ENCODE assay signal across 37 cellular contexts in the genomic region with DNA sequence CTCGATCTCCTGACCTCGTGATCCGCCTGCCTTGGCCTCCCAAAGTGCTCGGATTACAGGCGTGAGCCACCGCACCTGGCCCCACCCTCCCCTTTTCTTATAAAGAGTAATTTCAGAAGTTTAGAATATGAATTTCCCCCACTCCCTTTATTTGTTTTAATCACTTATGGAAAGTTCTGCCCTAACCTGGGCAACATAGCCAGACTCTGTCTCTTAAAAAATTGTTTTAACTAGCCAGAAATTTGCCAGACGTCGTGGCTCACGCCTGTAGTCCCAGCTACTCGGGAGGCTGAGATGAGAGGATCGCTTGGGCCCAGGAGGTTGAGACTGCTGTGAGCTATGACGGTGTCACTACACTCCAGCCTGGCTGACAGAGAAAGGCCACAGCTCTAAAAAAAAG. TPM values are rescaled to one million over a fixed set of nuclear protein-coding genes. Genes with fewer than 3 reads are reported as not detected.
DNase-seq lines count a peak whose midpoint lies in the region; ATAC-seq, FAIRE-seq and TF ChIP-seq lines count a peak whose summit lies in the region.
"Had no signal": no experiment of that assay in that cellular context is flagged by ENCODE, and none has a peak within 500 bp of the region (broad histone marks: within the 10 kb centered on the region; RNA-seq: fewer than 3 reads in every experiment).

No MANE protein-coding gene starts in this region.

- peaks cover 7% of the 10 kb centered on the region for H3K9me3 Mint-ChIP-seq in nephron progenitor cell
- H3K9me3 Mint-ChIP-seq: CD14-positive monocyte; CD4-positive, alpha-beta memory T cell; CD4-positive, alpha-beta T cell; CD4-positive, CD25-positive, alpha-beta regulatory T cell; CD8-positive, alpha-beta memory T cell; CD8-positive, alpha-beta T cell had no signal

- H3K27me3 Mint-ChIP-seq in nephron progenitor cell (ENCODE audit: low read depth, poor library complexity) = peaks cover under 1% of the 10 kb centered on the region

- H3K27ac ChIP-seq in K562 (ENCODE audit: extremely low read depth, low read depth, low read length) (no peak overlapping the region), spleen (no peak overlapping the region)
- H3K27ac ChIP-seq: 22Rv1; A549; BLaER1; BLaER1 treated with 17β-estradiol and CSF1 and Interleukin-3, amounts not matched to agents 10 nM and 100 nM; C4-2B had no signal

- TF ChIP-seq POLR2A in K562 (conservative IDR thresholded peaks at IDR 0.05) (no peak), spleen (IDR thresholded peaks at IDR 0.05) (no peak)

- H3K36me3 ChIP-seq in K562 (ENCODE audit: control insufficient read depth, insufficient read depth, low read length) (0 out of 3 replicates have a peak, but pooled peaks cover 2% of the 10 kb centered on the region), spleen (no peaks in the 10 kb centered on the region)
- H3K36me3 ChIP-seq: BE2C; BLaER1; BLaER1 treated with 17β-estradiol and CSF1 and Interleukin-3, amounts not matched to agents 10 nM and 100 nM had no signal

- H3K4me2 ChIP-seq in K562 (ENCODE audit: insufficient read depth, low read length) = no peak overlapping the region
- H3K4me2 ChIP-seq: A549; BLaER1; BLaER1 treated with 17β-estradiol and CSF1 and Interleukin-3, amounts not matched to agents 10 nM and 100 nM had no signal

- in situ Hi-C loops in K562 (cut with MboI) = no loop called here

- no peak for TF ChIP-seq RAD21 in K562 (CRISPR knock-in tag; conservative IDR thresholded peaks at IDR 0.05 in 1 of 2, IDR thresholded peaks at IDR 0.05 in 1 of 2)

- DNase-seq in SK-N-DZ (ENCODE audit: low spot score) = peak; percentile 91
- no peak for DNase-seq in K562 (ENCODE audit: extremely low read depth in 1 of 4, low spot score in 3 of 4)
- DNase-seq in nephron progenitor cell = no peak
- DNase-seq in spleen = peak; percentile 24
- no peak for DNase-seq in pons (ENCODE audit: low spot score)
- DNase-seq: 8988T; ACHN; AML-193; BE2C; C1 segment of cervical spinal cord; Caco-2; Calu3; CD4-positive, alpha-beta memory T cell; CD4-positive, alpha-beta T cell; CD4-positive, CD25-positive, alpha-beta regulatory T cell; CD8-positive, alpha-beta memory T cell; CD8-positive, alpha-beta T cell; COR-L47; DMS 273 treated with DMSO at 0.1 percent for 48 hours; DMS153; DMS53; DMS79; DMS79 treated with DMSO at 0.1 percent for 48 hours; DND-41; EL had no signal

- no peak for TF ChIP-seq EP300 in K562 (IDR thresholded peaks at IDR 0.05; ENCODE audit: low read length)

- H3K27me3 ChIP-seq in K562 (ENCODE audit: control insufficient read depth in 2 of 2, insufficient read depth in 2 of 2, low read length in 2 of 2) = no peaks in the 10 kb centered on the region
- no peaks in the 10 kb centered on the region for H3K27me3 ChIP-seq in spleen (replicated peaks in 1 of 7)
- H3K27me3 ChIP-seq: BE2C; BLaER1; BLaER1 treated with 17β-estradiol and CSF1 and Interleukin-3, amounts not matched to agents 10 nM and 100 nM had no signal

- no peaks in the 10 kb centered on the region for H3K79me2 ChIP-seq in K562 (ENCODE audit: control insufficient read depth, insufficient read depth, low read length)

- ATAC-seq in K562 (no peak), HG02840 (IDR thresholded peaks at IDR 0.05; ENCODE audit: low FRiP score, unreplicated experiment) (no peak), GM21528 (IDR thresholded peaks at IDR 0.05; ENCODE audit: low FRiP score, unreplicated experiment) (no peak), HG03520 (IDR thresholded peaks at IDR 0.05; ENCODE audit: unreplicated experiment) (no peak)
- ATAC-seq: A549; CD8-positive, alpha-beta T cell had no signal

- H3K4me3 Mint-ChIP-seq in nephron progenitor cell = no peak overlapping the region
- H3K4me3 Mint-ChIP-seq: B cell; CD14-positive monocyte; CD4-positive, alpha-beta memory T cell; CD4-positive, alpha-beta T cell; CD4-positive, CD25-positive, alpha-beta regulatory T cell; CD8-positive, alpha-beta memory T cell; CD8-positive, alpha-beta T cell had no signal

- H2AFZ ChIP-seq in K562 (ENCODE audit: low read depth, low read length) = no peak overlapping the region

- no peak for FAIRE-seq in K562 (lab: Jason Lieb, UNC)
- FAIRE-seq: A204.1, A549, D721Med had no signal

- H3K4me1 Mint-ChIP-seq in nephron progenitor cell = peaks cover 64% of the 10 kb centered on the region
- H3K4me1 Mint-ChIP-seq: B cell; CD14-positive monocyte; CD4-positive, alpha-beta memory T cell; CD8-positive, alpha-beta memory T cell had no signal

- H3K4me3 ChIP-seq in K562 (no peak overlapping the region), spleen (no peak overlapping the region)
- H3K4me3 ChIP-seq: A549; BLaER1; BLaER1 treated with 17β-estradiol and CSF1 and Interleukin-3, amounts not matched to agents 10 nM and 100 nM had no signal

- H3K9me1 ChIP-seq in K562 (ENCODE audit: control insufficient read depth, insufficient read depth, low read length) = no peaks in the 10 kb centered on the region

- BruUV-seq in K562 (replicated peaks; lab: Mats Ljungman, UMichigan) = no TSS peak

- peak overlapping the region; percentile 96 for H3K27ac Mint-ChIP-seq in nephron progenitor cell
- H3K27ac Mint-ChIP-seq: B cell; CD4-positive, alpha-beta memory T cell; CD4-positive, alpha-beta T cell; CD4-positive, CD25-positive, alpha-beta regulatory T cell; CD8-positive, alpha-beta memory T cell; CD8-positive, alpha-beta T cell had no signal

- intact Hi-C loops in K562 (cut with micrococcal nuclease) = no loop called here
- intact Hi-C loops in spleen (cut with DNase I; ENCODE audit: low total_unique reads) = no loop called here

- TF ChIP-seq CTCF in K562 (IDR thresholded peaks at IDR 0.05 in 2 of 3, conservative IDR thresholded peaks at IDR 0.05 in 1 of 3; ENCODE audit: insufficient read depth in 2 of 3, low read depth in 1 of 3, low read length in 3 of 3) (no peak), nephron progenitor cell (IDR thresholded peaks at IDR 0.05) (no peak), spleen (IDR thresholded peaks at IDR 0.05 in 8 of 11, conservative IDR thresholded peaks at IDR 0.05 in 3 of 11) (no peak)

- H3K4me1 ChIP-seq in K562 (replicated peaks in 1 of 2; ENCODE audit: control insufficient read depth in 2 of 2, insufficient read depth in 2 of 2, low read length in 2 of 2) (peaks cover 3 to 14% of the 10 kb centered on the region in 2 experiments; a peak in 3 of 5 replicates), spleen (no peaks in the 10 kb centered on the region)
- H3K4me1 ChIP-seq: A549; BE2C; BLaER1; BLaER1 treated with 17β-estradiol and CSF1 and Interleukin-3, amounts not matched to agents 10 nM and 100 nM; Caco-2 had no signal

- H3K36me3 Mint-ChIP-seq in nephron progenitor cell (ENCODE audit: low read depth) = peaks cover 4% of the 10 kb centered on the region
- H3K36me3 Mint-ChIP-seq: CD14-positive monocyte; CD4-positive, alpha-beta memory T cell; CD4-positive, CD25-positive, alpha-beta regulatory T cell; CD8-positive, alpha-beta memory T cell; CD8-positive, alpha-beta T cell had no signal

- H3K9me3 ChIP-seq in K562 (replicated peaks; ENCODE audit: control insufficient read depth, insufficient read depth, low read depth, low read length) = no peaks in the 10 kb centered on the region
- no peaks in the 10 kb centered on the region for H3K9me3 ChIP-seq in spleen
- H3K9me3 ChIP-seq: A549; BE2C; BLaER1; BLaER1 treated with 17β-estradiol and CSF1 and Interleukin-3, amounts not matched to agents 10 nM and 100 nM; Caco-2 had no signal

- no peaks in the 10 kb centered on the region for H4K20me1 ChIP-seq in K562 (replicated peaks; ENCODE audit: control insufficient read depth, insufficient read depth, low read length)
- H4K20me1 ChIP-seq: BLaER1; BLaER1 treated with 17β-estradiol and CSF1 and Interleukin-3, amounts not matched to agents 10 nM and 100 nM had no signal

- 95% methylated on average over 12 of the region's 12 CpGs for WGBS in K562 (ENCODE audit: insufficient coverage, low coverage, missing lambda C conversion rate)
- WGBS in spleen, 5 donors = 94 to 97% (median 95%) methylated on average over 12 of the region's 12 CpGs

- CTCF ChIA-PET in K562 (lab: Yijun Ruan, JAX; ENCODE audit: low intra/inter-chr PET ratio) = no interaction called here

- no peak overlapping the region for H3K9ac ChIP-seq in K562 (ENCODE audit: insufficient read depth in 1 of 2, low read depth in 2 of 2, low read length in 2 of 2)
- H3K9ac ChIP-seq: BLaER1; BLaER1 treated with 17β-estradiol and CSF1 and Interleukin-3, amounts not matched to agents 10 nM and 100 nM had no signal

- POLR2A ChIA-PET in K562 (lab: Yijun Ruan, JAX) = interaction anchor here (1.1 kb wide), 1 partner anchor 15 kb away, joined by 4 read pairs; no protein-coding TSS in a partner anchor

RNA-seq across cellular contexts. Expression of a gene that starts 7.7 kb away (rescaled TPM):
- polyA plus RNA-seq in SK-N-DZ (2014; cell fraction: cytosol; rRNA removed) = 171 and 202 TPM in 2 replicates
- 123 and 132 TPM in 2 replicates for polyA plus RNA-seq in SK-N-DZ (2014; cell fraction: nucleus; rRNA removed)
- 91.7 and 241 TPM in 2 replicates for total RNA-seq in K562 (2011; cell fraction: chromatin; rRNA removed; ENCODE audit: low replicate concordance)
- 43.5 and 55.7 TPM in 2 replicates for total RNA-seq in K562 (2011; cell fraction: nucleolus; rRNA removed)
- 65.8 and 79.2 TPM in 2 replicates for total RNA-seq in K562 (2011; cell fraction: nucleoplasm; rRNA removed)
- 69.9 and 79.6 TPM in 2 replicates for total RNA-seq in K562 (2014; rRNA removed)
- 90.3 and 91.4 TPM in 2 replicates for total RNA-seq in K562 (2014; rRNA removed; fragmentation: Illumina TruSeq; extraction: Trizol)
- total RNA-seq in K562 (2015; rRNA removed; fragmentation: Illumina TruSeq; extraction: Trizol) = 90.1 and 94.4 TPM in 2 replicates
- total RNA-seq in K562 (2021) = 91.2 and 95.8 TPM in 2 replicates
- polyA plus RNA-seq in K562 (2011; rRNA removed) = 55.3 and 56.7 TPM in 2 replicates
- 40.2 and 57.1 TPM in 2 replicates for polyA plus RNA-seq in K562 (2011; cell fraction: cytosol; rRNA removed)
- 61.7 and 63.2 TPM in 2 replicates for polyA plus RNA-seq in K562 (2011; cell fraction: nucleus; rRNA removed)
- 55.4 and 126 TPM in 2 replicates for polyA plus RNA-seq in K562 (2012)
- 63.7 and 70.8 TPM in 2 replicates for polyA plus RNA-seq in K562 (2014; fragmentation: Illumina TruSeq; extraction: Trizol)
- polyA plus RNA-seq in K562 (2014; fragmentation: Nextera tagmentation; extraction: Ambion mirVana) = 10 to 100 TPM; 15.3 to 33.5 TPM
- polyA plus RNA-seq in K562 (2014; rRNA removed) = 43.1 and 49.5 TPM in 2 replicates
- polyA minus RNA-seq in K562 (2011; rRNA and poly(A)+ RNA removed) = 182 and 229 TPM in 2 replicates
- 75.2 and 76.4 TPM in 2 replicates for polyA minus RNA-seq in K562 (2011; cell fraction: cytosol; rRNA and poly(A)+ RNA removed)
- polyA minus RNA-seq in K562 (2011; cell fraction: nucleus; rRNA and poly(A)+ RNA removed) = 67.5 and 123 TPM in 2 replicates
- 10 to 100 TPM; 38.6 to 49.0 (median 43.8) TPM for total RNA-seq in spleen
- polyA plus RNA-seq in spleen = 10 to 100 TPM; 21.1 to 27.3 (median 24.8) TPM

RNA-seq across cellular contexts. Expression of a gene that starts 22.8 kb away (rescaled TPM):
- 5,002 and 5,638 TPM in 2 replicates for polyA plus RNA-seq in SK-N-DZ (2014; cell fraction: cytosol; rRNA removed)
- polyA plus RNA-seq in SK-N-DZ (2014; cell fraction: nucleus; rRNA removed) = 4,616 and 5,818 TPM in 2 replicates
- total RNA-seq in K562 (2011; cell fraction: chromatin; rRNA removed; ENCODE audit: low replicate concordance) = 46.4 and 156 TPM in 2 replicates
- 25.7 and 32.1 TPM in 2 replicates for total RNA-seq in K562 (2011; cell fraction: nucleolus; rRNA removed)
- total RNA-seq in K562 (2011; cell fraction: nucleoplasm; rRNA removed) = 53.1 and 62.4 TPM in 2 replicates
- 116 and 118 TPM in 2 replicates for total RNA-seq in K562 (2014; rRNA removed)
- 277 and 293 TPM in 2 replicates for total RNA-seq in K562 (2014; rRNA removed; fragmentation: Illumina TruSeq; extraction: Trizol)
- 212 and 232 TPM in 2 replicates for total RNA-seq in K562 (2015; rRNA removed; fragmentation: Illumina TruSeq; extraction: Trizol)
- 190 and 203 TPM in 2 replicates for total RNA-seq in K562 (2021)
- 143 and 249 TPM in 2 replicates for polyA plus RNA-seq in K562 (2011; rRNA removed)
- polyA plus RNA-seq in K562 (2011; cell fraction: cytosol; rRNA removed) = 32.5 and 67.6 TPM in 2 replicates
- polyA plus RNA-seq in K562 (2011; cell fraction: nucleus; rRNA removed) = 41.8 and 80.5 TPM in 2 replicates
- 113 and 183 TPM in 2 replicates for polyA plus RNA-seq in K562 (2012)
- 217 and 239 TPM in 2 replicates for polyA plus RNA-seq in K562 (2014; fragmentation: Illumina TruSeq; extraction: Trizol)
- 100 to 1,000 TPM; 172 to 265 TPM for polyA plus RNA-seq in K562 (2014; fragmentation: Nextera tagmentation; extraction: Ambion mirVana)
- polyA plus RNA-seq in K562 (2014; rRNA removed) = 176 and 184 TPM in 2 replicates
- polyA minus RNA-seq in K562 (2011; rRNA and poly(A)+ RNA removed) = 229 and 258 TPM in 2 replicates
- 54.7 and 90.4 TPM in 2 replicates for polyA minus RNA-seq in K562 (2011; cell fraction: cytosol; rRNA and poly(A)+ RNA removed)
- polyA minus RNA-seq in K562 (2011; cell fraction: nucleus; rRNA and poly(A)+ RNA removed) = 44.2 and 74.3 TPM in 2 replicates
- 10 to 100 TPM; 45.6 to 62.0 (median 56.5) TPM for total RNA-seq in spleen
- polyA plus RNA-seq in spleen = 10 to 100 TPM; 32.6 to 47.3 (median 42.5) TPM

Comparison
In these comparisons a context has a peak if more than half of its experiments do, and no peak if none do; other contexts are left out.
1. DNase-seq: peak in SK-N-DZ (single experiment) and spleen (single experiment); none in K562 (0 of 4), nephron progenitor cell (single experiment) and pons (single experiment).